Comparison of ENCODE assay signal across 17 cellular contexts in the genomic region with DNA sequence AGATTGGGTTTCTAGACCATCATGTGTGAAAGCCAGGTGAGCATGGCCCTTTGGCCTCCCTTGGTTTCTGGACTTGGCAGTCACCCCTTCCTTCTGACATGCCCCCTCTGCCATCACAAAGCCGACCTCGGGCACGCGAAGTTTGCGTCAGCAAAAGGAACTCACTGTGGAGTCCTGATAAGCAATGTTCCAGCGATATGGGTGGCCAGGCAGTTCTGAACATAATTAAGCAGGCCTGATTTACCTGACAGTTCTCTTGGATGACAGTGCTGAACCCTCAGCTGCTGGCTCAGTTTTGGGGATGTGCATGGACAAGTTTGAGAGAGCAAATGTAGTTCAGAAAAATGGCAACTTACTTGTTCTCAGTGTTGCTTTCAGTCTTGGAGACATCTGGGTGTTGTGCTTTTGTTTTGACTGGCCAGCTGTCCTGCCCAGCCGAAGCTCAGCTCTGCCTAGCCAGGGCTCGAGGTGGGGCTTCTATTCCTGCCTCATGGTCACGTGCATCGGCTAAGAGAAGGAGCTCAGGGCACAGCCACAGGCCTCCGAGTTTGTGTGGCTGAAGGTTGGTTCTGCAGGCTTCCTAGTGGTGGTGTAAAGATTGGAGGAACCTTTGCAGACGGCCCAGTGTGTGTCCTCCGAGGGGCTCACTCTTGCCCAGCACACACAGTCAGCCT.
A peak's percentile ranks its signal among the peaks of the same experiment; 100 is the strongest.
DNase-seq lines count a peak whose midpoint lies in the region; ATAC-seq and TF ChIP-seq lines count a peak whose summit lies in the region.
"Had no signal": no experiment of that assay in that cellular context is flagged by ENCODE, and none has a peak within 500 bp of the region (broad histone marks: within the 10 kb centered on the region; RNA-seq: fewer than 3 reads in every experiment).

No MANE protein-coding gene starts in this region.

- peak; percentile 53 to 76 for ATAC-seq in left cardiac atrium
- ATAC-seq in GM18511 (IDR thresholded peaks at IDR 0.05; ENCODE audit: unreplicated experiment): no peak
- ATAC-seq in HG03175 (IDR thresholded peaks at IDR 0.05; ENCODE audit: unreplicated experiment): no peak
- ATAC-seq: natural killer cell had no signal

- no peak for TF ChIP-seq POLR2A in suprapubic skin (IDR thresholded peaks at IDR 0.05)

- TF ChIP-seq EP300 in suprapubic skin (IDR thresholded peaks at IDR 0.05): no peak

- H3K9me3 ChIP-seq in parathyroid adenoma (ENCODE audit: control insufficient read depth, low read length): no peaks in the 10 kb centered on the region
- no peaks in the 10 kb centered on the region for H3K9me3 ChIP-seq in suprapubic skin

- intact Hi-C loops in left cardiac atrium (cut with DNase I): no loop called here

- H3K27me3 Mint-ChIP-seq in activated CD4-positive, alpha-beta T cell treated with anti-CD3 and anti-CD28 coated beads, Interleukin-2, amount 10 ng/mL, durations not matched to agents 7 days and 5 days: no peaks in the 10 kb centered on the region
- H3K27me3 Mint-ChIP-seq: activated naive CD8-positive, alpha-beta T cell had no signal

- CTCF ChIA-PET in activated CD4-positive, alpha-beta T cell treated with anti-CD3 and anti-CD28 coated beads, Interleukin-2, amount 10 ng/mL, durations not matched to agents 7 days and 5 days (lab: Charles Lee): no interaction called here

- H3K4me3 Mint-ChIP-seq in activated CD4-positive, alpha-beta T cell treated with anti-CD3 and anti-CD28 coated beads, Interleukin-2, amount 10 ng/mL, durations not matched to agents 7 days and 5 days: no peak overlapping the region
- H3K4me3 Mint-ChIP-seq: activated naive CD8-positive, alpha-beta T cell; activated T-cell treated with anti-CD3 and anti-CD28 coated beads, Interleukin-2, amount 50 U/mL, for 24 hours; natural killer cell had no signal

- no peaks in the 10 kb centered on the region for H3K9me3 Mint-ChIP-seq in activated CD4-positive, alpha-beta T cell treated with anti-CD3 and anti-CD28 coated beads, Interleukin-2, amount 10 ng/mL, durations not matched to agents 7 days and 5 days
- H3K9me3 Mint-ChIP-seq: activated T-cell treated with anti-CD3 and anti-CD28 coated beads, Interleukin-2, amount 50 U/mL, for 24 hours; natural killer cell had no signal

- H3K27ac Mint-ChIP-seq in activated CD4-positive, alpha-beta T cell treated with anti-CD3 and anti-CD28 coated beads, Interleukin-2, amount 10 ng/mL, durations not matched to agents 7 days and 5 days: no peak overlapping the region
- H3K27ac Mint-ChIP-seq: activated naive CD8-positive, alpha-beta T cell; activated T-cell treated with anti-CD3 and anti-CD28 coated beads, Interleukin-2, amount 50 U/mL, for 24 hours; natural killer cell had no signal

- no peak overlapping the region for H3K4me2 ChIP-seq in parathyroid adenoma (ENCODE audit: low read length)

- H3K4me3 ChIP-seq in coronary artery (peak overlapping the region; percentile 1), parathyroid adenoma (ENCODE audit: low read depth, low read length) (no peak overlapping the region), suprapubic skin (no peak overlapping the region)

- no peaks in the 10 kb centered on the region for H3K27me3 ChIP-seq in parathyroid adenoma (ENCODE audit: control insufficient read depth, insufficient read depth, low read length)
- H3K27me3 ChIP-seq in suprapubic skin: no peaks in the 10 kb centered on the region

- no peaks in the 10 kb centered on the region for H3K4me1 Mint-ChIP-seq in activated CD4-positive, alpha-beta T cell treated with anti-CD3 and anti-CD28 coated beads, Interleukin-2, amount 10 ng/mL, durations not matched to agents 7 days and 5 days

- 60% methylated on average over 9 of the region's 13 CpGs for WGBS in suprapubic skin

- H2AFZ ChIP-seq in parathyroid adenoma: peak overlapping the region; percentile 2

- H3K79me2 ChIP-seq in parathyroid adenoma: no peaks in the 10 kb centered on the region

- POLR2A ChIA-PET in activated CD4-positive, alpha-beta T cell treated with anti-CD3 and anti-CD28 coated beads, Interleukin-2, amount 10 ng/mL, durations not matched to agents 7 days and 5 days (lab: Charles Lee): no interaction called here

- peak overlapping the region; percentile 59 to 65 for H3K27ac ChIP-seq in coronary artery
- H3K27ac ChIP-seq in parathyroid adenoma: no peak overlapping the region
- no peak overlapping the region for H3K27ac ChIP-seq in suprapubic skin

- no peaks in the 10 kb centered on the region for H3K4me1 ChIP-seq in parathyroid adenoma
- peaks cover 57% of the 10 kb centered on the region for H3K4me1 ChIP-seq in suprapubic skin

- no peaks in the 10 kb centered on the region for H3K36me3 ChIP-seq in parathyroid adenoma (ENCODE audit: control insufficient read depth, insufficient read depth, low read length)
- no peaks in the 10 kb centered on the region for H3K36me3 ChIP-seq in suprapubic skin

- no peak overlapping the region for H3K9ac ChIP-seq in parathyroid adenoma

- no peak for TF ChIP-seq CTCF in coronary artery (IDR thresholded peaks at IDR 0.05)
- TF ChIP-seq CTCF in parathyroid adenoma (IDR thresholded peaks at IDR 0.05): no peak
- no peak for TF ChIP-seq CTCF in suprapubic skin (IDR thresholded peaks at IDR 0.05)

- DNase-seq in AG08396 (ENCODE audit: low spot score) (peak; percentile 44), coronary artery (ENCODE audit: low spot score) (no peak), left cardiac atrium (peak; percentile 58), suprapubic skin (ENCODE audit: low spot score in 2 of 2) (no peak)
- DNase-seq in activated CD4-positive, alpha-beta T cell treated with anti-CD3 and anti-CD28 coated beads, Interleukin-2, amount 10 ng/mL, durations not matched to agents 7 days and 5 days: no peak
- DNase-seq: activated CD4-positive, alpha-beta T cell treated with anti-CD3 and anti-CD28 coated beads, Interleukin-2, amount 50 U/mL, for 48 hours; activated T-cell treated with anti-CD3 and anti-CD28 coated beads, Interleukin-2, amount 50 U/mL, for 24 hours; caudate nucleus; natural killer cell; NCI-H1436; NCI-H226; SIG-M5; stimulated activated CD4-positive, alpha-beta T cell treated with anti-CD3 and anti-CD28 coated beads, Interleukin-1b, Interleukin-23, amount 100 ng/mL, for 48 hours had no signal

- no peaks in the 10 kb centered on the region for H3K36me3 Mint-ChIP-seq in activated CD4-positive, alpha-beta T cell treated with anti-CD3 and anti-CD28 coated beads, Interleukin-2, amount 10 ng/mL, durations not matched to agents 7 days and 5 days (ENCODE audit: low read depth)
- H3K36me3 Mint-ChIP-seq: activated naive CD8-positive, alpha-beta T cell; natural killer cell had no signal

Comparison
In these comparisons a context has a peak if more than half of its experiments do, and no peak if none do; other contexts are left out.
1. DNase-seq: peak in AG08396 (single experiment) and left cardiac atrium (single experiment); none in coronary artery (single experiment), activated CD4-positive, alpha-beta T cell treated with anti-CD3 and anti-CD28 coated beads, Interleukin-2, amount 10 ng/mL, durations not matched to agents 7 days and 5 days (single experiment) and suprapubic skin (0 of 2).
2. H3K27ac ChIP-seq: peak in coronary artery (2 of 2); none in parathyroid adenoma (single experiment) and suprapubic skin (single experiment).
3. ATAC-seq: peak in left cardiac atrium (2 of 2); none in GM18511 (single experiment) and HG03175 (single experiment).